8 cellular contexts compared by ENCODE assay signal in the genomic region with DNA sequence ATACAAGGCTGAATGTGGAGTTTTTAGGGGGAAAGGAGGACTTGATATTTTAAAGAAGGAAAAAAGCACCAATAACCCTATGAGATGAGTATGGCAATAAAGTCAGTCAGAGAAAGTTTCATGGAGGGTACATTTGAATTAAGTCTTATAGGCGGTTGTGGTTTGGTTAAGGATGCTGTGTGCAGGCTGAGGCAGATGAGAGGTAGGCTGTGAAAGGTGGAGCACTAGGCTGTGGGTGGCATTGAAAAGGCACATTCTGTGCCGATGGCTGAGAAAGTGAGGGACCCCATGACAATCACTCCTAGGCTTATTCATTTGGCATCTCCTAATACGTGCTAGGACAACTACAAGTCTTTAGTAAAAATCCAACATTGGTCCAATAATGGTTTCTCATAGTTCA.
DNase-seq lines count a peak whose midpoint lies in the region; ATAC-seq, FAIRE-seq and TF ChIP-seq lines count a peak whose summit lies in the region.
"Not testable (repeated sequence)": the region's sequence is repeated elsewhere in the genome, so short reads cannot be mapped to it uniquely, and the experiment has no call there.

No MANE protein-coding gene starts in this region.

- not testable (repeated sequence) for DNase-seq in A673 (ENCODE audit: low spot score); H54 (ENCODE audit: insufficient read length, low spot score); SK-N-MC (ENCODE audit: low read depth, low spot score); activated CD4-positive, alpha-beta T cell treated with anti-CD3 and anti-CD28 coated beads for 36 hours; activated naive CD8-positive, alpha-beta T cell treated with anti-CD3 and anti-CD28 coated beads, Interleukin-2, amount 50 U/mL, for 24 hours; stimulated activated effector memory CD8-positive, alpha-beta T cell treated with anti-CD3 and anti-CD28 coated beads, Interleukin-12 subunit alpha, Interleukin-12 subunit beta, amount 100 ng/mL, for 72 hours (ENCODE audit: low spot score in 2 of 2); stimulated activated naive CD8-positive, alpha-beta T cell treated with anti-CD3 and anti-CD28 coated beads, Interleukin-15, amount 100 ng/mL, for 72 hours
- DNase-seq in naive thymus-derived CD8-positive, alpha-beta T cell: peak in 1 of 10 donors; percentile 3

- not testable (repeated sequence) for H3K4me3 Mint-ChIP-seq in activated CD4-positive, alpha-beta T cell treated with anti-CD3 and anti-CD28 coated beads for 36 hours; activated naive CD8-positive, alpha-beta T cell treated with anti-CD3 and anti-CD28 coated beads, Interleukin-2, amount 50 U/mL, for 24 hours; stimulated activated effector memory CD8-positive, alpha-beta T cell treated with anti-CD3 and anti-CD28 coated beads, Interleukin-12 subunit alpha, Interleukin-12 subunit beta, amount 100 ng/mL, for 72 hours; stimulated activated naive CD8-positive, alpha-beta T cell treated with anti-CD3 and anti-CD28 coated beads, Interleukin-15, amount 100 ng/mL, for 72 hours
- H3K4me3 Mint-ChIP-seq in naive thymus-derived CD8-positive, alpha-beta T cell: peak overlapping the region in 1 of 10 donors; percentile 22

- not testable (repeated sequence) for H3K27me3 Mint-ChIP-seq in activated CD4-positive, alpha-beta T cell treated with anti-CD3 and anti-CD28 coated beads for 36 hours; activated naive CD8-positive, alpha-beta T cell treated with anti-CD3 and anti-CD28 coated beads, Interleukin-2, amount 50 U/mL, for 24 hours; naive thymus-derived CD8-positive, alpha-beta T cell; stimulated activated naive CD8-positive, alpha-beta T cell treated with anti-CD3 and anti-CD28 coated beads, Interleukin-15, amount 100 ng/mL, for 72 hours

- H3K9me3 Mint-ChIP-seq in activated CD4-positive, alpha-beta T cell treated with anti-CD3 and anti-CD28 coated beads for 36 hours (ENCODE audit: low read depth); activated naive CD8-positive, alpha-beta T cell treated with anti-CD3 and anti-CD28 coated beads, Interleukin-2, amount 50 U/mL, for 24 hours; naive thymus-derived CD8-positive, alpha-beta T cell; stimulated activated effector memory CD8-positive, alpha-beta T cell treated with anti-CD3 and anti-CD28 coated beads, Interleukin-12 subunit alpha, Interleukin-12 subunit beta, amount 100 ng/mL, for 72 hours; stimulated activated naive CD8-positive, alpha-beta T cell treated with anti-CD3 and anti-CD28 coated beads, Interleukin-15, amount 100 ng/mL, for 72 hours: not testable (repeated sequence)

- intact Hi-C loops in A673 (cut with micrococcal nuclease; ENCODE audit: unreplicated experiment); activated CD4-positive, alpha-beta T cell treated with anti-CD3 and anti-CD28 coated beads for 36 hours (cut with DNase I, micrococcal nuclease): not testable (repeated sequence)

- peaks cover 51% of the 10 kb centered on the region for H3K4me1 ChIP-seq in A673 (ENCODE audit: insufficient read depth, low read length, poor library complexity, severe bottlenecking)

- BruUV-seq in A673 (replicated peaks; lab: Mats Ljungman, UMichigan): not testable (repeated sequence)

- not testable (repeated sequence) for H3K36me3 Mint-ChIP-seq in activated CD4-positive, alpha-beta T cell treated with anti-CD3 and anti-CD28 coated beads for 36 hours (ENCODE audit: low read depth); activated naive CD8-positive, alpha-beta T cell treated with anti-CD3 and anti-CD28 coated beads, Interleukin-2, amount 50 U/mL, for 24 hours (ENCODE audit: low read depth); naive thymus-derived CD8-positive, alpha-beta T cell; stimulated activated effector memory CD8-positive, alpha-beta T cell treated with anti-CD3 and anti-CD28 coated beads, Interleukin-12 subunit alpha, Interleukin-12 subunit beta, amount 100 ng/mL, for 72 hours

- H3K27ac ChIP-seq in A673 (ENCODE audit: low read depth, low read length, poor library complexity, severe bottlenecking) (peak overlapping the region; percentile 86), SK-N-MC (peak overlapping the region; percentile 95)

- TF ChIP-seq CTCF in A673 (conservative IDR thresholded peaks at IDR 0.05; ENCODE audit: low read depth, low read length): not testable (repeated sequence)

- not testable (repeated sequence) for TF ChIP-seq POLR2A in H54 (IDR thresholded peaks at IDR 0.05; ENCODE audit: low read depth, low read length)

- ATAC-seq in activated CD4-positive, alpha-beta T cell treated with anti-CD3 and anti-CD28 coated beads for 36 hours: peak; percentile 42
- ATAC-seq in activated naive CD8-positive, alpha-beta T cell treated with anti-CD3 and anti-CD28 coated beads, Interleukin-2, amount 50 U/mL, for 24 hours: peak; percentile 84
- peak; percentile 44 to 61 for ATAC-seq in naive thymus-derived CD8-positive, alpha-beta T cell
- ATAC-seq in stimulated activated effector memory CD8-positive, alpha-beta T cell treated with anti-CD3 and anti-CD28 coated beads, Interleukin-12 subunit alpha, Interleukin-12 subunit beta, amount 100 ng/mL, for 72 hours: peak; percentile 45
- peak; percentile 42 for ATAC-seq in stimulated activated naive CD8-positive, alpha-beta T cell treated with anti-CD3 and anti-CD28 coated beads, Interleukin-15, amount 100 ng/mL, for 72 hours

- peaks cover 17% of the 10 kb centered on the region for H3K4me1 Mint-ChIP-seq in activated CD4-positive, alpha-beta T cell treated with anti-CD3 and anti-CD28 coated beads for 36 hours
- H3K4me1 Mint-ChIP-seq in activated naive CD8-positive, alpha-beta T cell treated with anti-CD3 and anti-CD28 coated beads, Interleukin-2, amount 50 U/mL, for 24 hours: peaks cover 16% of the 10 kb centered on the region
- peaks cover 8 to 33% (median 28%) of the 10 kb centered on the region in 4 donors for H3K4me1 Mint-ChIP-seq in naive thymus-derived CD8-positive, alpha-beta T cell
- not testable (repeated sequence) for H3K4me1 Mint-ChIP-seq in stimulated activated effector memory CD8-positive, alpha-beta T cell treated with anti-CD3 and anti-CD28 coated beads, Interleukin-12 subunit alpha, Interleukin-12 subunit beta, amount 100 ng/mL, for 72 hours
- H3K4me1 Mint-ChIP-seq in stimulated activated naive CD8-positive, alpha-beta T cell treated with anti-CD3 and anti-CD28 coated beads, Interleukin-15, amount 100 ng/mL, for 72 hours: peaks cover 16% of the 10 kb centered on the region

- H3K4me3 ChIP-seq in A673 (ENCODE audit: low read depth, low read length, poor library complexity, severe bottlenecking); SK-N-MC: not testable (repeated sequence)

- H3K27me3 ChIP-seq in A673 (replicated peaks; ENCODE audit: insufficient read depth, low read depth, low read length, poor library complexity): not testable (repeated sequence)

- H3K9me3 ChIP-seq in A673 (ENCODE audit: low read depth, low read length, poor library complexity, severe bottlenecking); SK-N-MC (ENCODE audit: low read depth, low read length): not testable (repeated sequence)

- H3K36me3 ChIP-seq in A673 (ENCODE audit: insufficient read depth, low read length, poor library complexity, severe bottlenecking); SK-N-MC (ENCODE audit: insufficient read depth, low read length): not testable (repeated sequence)

- POLR2A ChIA-PET in A673 (lab: Charles Lee; ENCODE audit: low non-redundant PET); activated CD4-positive, alpha-beta T cell treated with anti-CD3 and anti-CD28 coated beads for 36 hours (lab: Charles Lee); naive thymus-derived CD8-positive, alpha-beta T cell (lab: Charles Lee): not testable (repeated sequence)

- peak; percentile 6 for FAIRE-seq in H54 (lab: Jason Lieb, UNC)

- not testable (repeated sequence) for H3K27ac Mint-ChIP-seq in activated CD4-positive, alpha-beta T cell treated with anti-CD3 and anti-CD28 coated beads for 36 hours; activated naive CD8-positive, alpha-beta T cell treated with anti-CD3 and anti-CD28 coated beads, Interleukin-2, amount 50 U/mL, for 24 hours; naive thymus-derived CD8-positive, alpha-beta T cell; stimulated activated effector memory CD8-positive, alpha-beta T cell treated with anti-CD3 and anti-CD28 coated beads, Interleukin-12 subunit alpha, Interleukin-12 subunit beta, amount 100 ng/mL, for 72 hours; stimulated activated naive CD8-positive, alpha-beta T cell treated with anti-CD3 and anti-CD28 coated beads, Interleukin-15, amount 100 ng/mL, for 72 hours

- not testable (repeated sequence) for H3K9ac ChIP-seq in SK-N-MC (ENCODE audit: insufficient read length)

- CTCF ChIA-PET in A673 (lab: Charles Lee); activated CD4-positive, alpha-beta T cell treated with anti-CD3 and anti-CD28 coated beads for 36 hours (lab: Charles Lee): not testable (repeated sequence)
